Comparison of ENCODE assay signal across 9 cellular contexts in genomic region chr1:226937940-226938725, GRCh38. TPM values are rescaled to one million over a fixed set of nuclear protein-coding genes. Genes with fewer than 3 reads are reported as not detected.
DNase-seq lines count a peak whose midpoint lies in the region; ATAC-seq and TF ChIP-seq lines count a peak whose summit lies in the region.
"Had no signal": no experiment of that assay in that cellular context is flagged by ENCODE, and none has a peak within 500 bp of the region (broad histone marks: within the 10 kb centered on the region; RNA-seq: fewer than 3 reads in every experiment).

No MANE protein-coding gene starts in this region.

- peak overlapping the region; percentile 67 for H3K4me3 ChIP-seq in endocrine pancreas (ENCODE audit: control insufficient read depth, insufficient read depth, low read length)
- H3K4me3 ChIP-seq in psoas muscle: peak overlapping the region; percentile 79

- H3K27ac ChIP-seq in psoas muscle: peak overlapping the region; percentile 97

- ATAC-seq in psoas muscle (no peak), HG03175 (IDR thresholded peaks at IDR 0.05; ENCODE audit: unreplicated experiment) (no peak)

- peaks cover 9% of the 10 kb centered on the region for H3K4me1 ChIP-seq in ES-I3 (ENCODE audit: insufficient read depth, low read length)
- peaks cover 3% of the 10 kb centered on the region for H3K4me1 ChIP-seq in endocrine pancreas (ENCODE audit: control insufficient read depth, insufficient read depth, low read length)
- H3K4me1 ChIP-seq in psoas muscle: peaks cover 15% of the 10 kb centered on the region

- intact Hi-C loops in psoas muscle (cut with DNase I): loop anchor here (2.0 kb wide), 1 partner anchor 15 kb away; no protein-coding TSS in a partner anchor

- POLR2A ChIA-PET in HEK293T (lab: Yijun Ruan, JAX): interaction anchor here (0.9 to 1.0 kb wide), 2 partner anchors 11 to 117 kb away, joined by 4 read pairs; no protein-coding TSS in a partner anchor

- no peaks in the 10 kb centered on the region for H3K27me3 ChIP-seq in endocrine pancreas (ENCODE audit: control insufficient read depth, insufficient read depth, low read length)
- no peaks in the 10 kb centered on the region for H3K27me3 ChIP-seq in psoas muscle (ENCODE audit: insufficient read depth in 3 of 3, low read length in 2 of 3)

- H3K36me3 ChIP-seq in ES-I3 (ENCODE audit: insufficient read depth, low read length): no peaks in the 10 kb centered on the region
- no peaks in the 10 kb centered on the region for H3K36me3 ChIP-seq in endocrine pancreas (ENCODE audit: control insufficient read depth, insufficient read depth, low read length)
- H3K36me3 ChIP-seq in psoas muscle (ENCODE audit: insufficient read depth in 1 of 2, low read depth in 1 of 2): peaks cover 0 to 5% of the 10 kb centered on the region in 2 donors

- TF ChIP-seq CTCF in psoas muscle (IDR thresholded peaks at IDR 0.05): no peak

- DNase-seq in OCI-M1 (lab: John Stamatoyannopoulos, UW) (peak; percentile 56), psoas muscle (no peak), DMS153 treated with DMSO at 0.1 percent for 48 hours (lab: John Stamatoyannopoulos, UW; ENCODE audit: unreplicated experiment) (no peak), HEK293T (ENCODE audit: extremely low spot score) (no peak), dedifferentiated amniotic fluid mesenchymal stem cell (ENCODE audit: extremely low spot score) (no peak)
- DNase-seq: hypothalamus had no signal

- WGBS in psoas muscle, 3 donors: 80 to 84% (median 82%) methylated on average over 10 of the region's 10 CpGs

- CTCF ChIA-PET in HEK293T (lab: Yijun Ruan, JAX): interaction anchor here (0.7 to 3.1 kb wide), 3 partner anchors 25 to 305 kb away, joined by 4 to 14 read pairs (median 4); no protein-coding TSS in a partner anchor

- H3K9ac ChIP-seq in ES-I3 (ENCODE audit: low read depth, low read length) (peak overlapping the region; percentile 89; the same call in 1 of the 2 replicates), endocrine pancreas (ENCODE audit: control insufficient read depth, insufficient read depth, low read length) (no peak overlapping the region)

- H3K9me3 ChIP-seq in ES-I3 (ENCODE audit: control insufficient read depth, insufficient read depth, low read length) (no peaks in the 10 kb centered on the region), endocrine pancreas (ENCODE audit: control insufficient read depth, low read length) (peaks cover 6% of the 10 kb centered on the region), psoas muscle (peaks cover 7% of the 10 kb centered on the region)

TF ChIP-seq in HEK293T, 16 proteins besides CTCF, POLR2A, EP300 and RAD21:
- TF ChIP-seq L3MBTL2 (conservative IDR thresholded peaks at IDR 0.05) (no peak), ELF4 (IDR thresholded peaks at IDR 0.05) (no peak), SUZ12 (IDR thresholded peaks at IDR 0.05) (no peak), HDGF (IDR thresholded peaks at IDR 0.05; ENCODE audit: borderline replicate concordance) (no peak), FOXM1 (IDR thresholded peaks at IDR 0.05; ENCODE audit: borderline replicate concordance) (no peak), BHLHE40 (IDR thresholded peaks at IDR 0.05; ENCODE audit: borderline replicate concordance) (no peak), ARNT (IDR thresholded peaks at IDR 0.05) (no peak), NFRKB (IDR thresholded peaks at IDR 0.05) (no peak), FOXK2 (IDR thresholded peaks at IDR 0.05) (no peak), ZNF384 (IDR thresholded peaks at IDR 0.05) (no peak)

RNA-seq across cellular contexts. Expression of gene COQ8A, which starts 2.0 kb away (rescaled TPM):
- total RNA-seq in psoas muscle: 1,000 to 10,000 TPM in 1 of 4 donors, 100 to 1,000 TPM in 3; 574 to 1,432 (median 837) TPM
- 1,000 to 10,000 TPM in 1 of 3 donors, 100 to 1,000 TPM in 2; 134 to 1,231 (median 616) TPM for polyA plus RNA-seq in psoas muscle
